ENCODE assay signal across 28 cellular contexts in genomic region chr3:50203113-50203852, GRCh38. TPM values are rescaled to one million over a fixed set of nuclear protein-coding genes. Genes with fewer than 3 reads are reported as not detected.
A peak's percentile ranks its signal among the peaks of the same experiment; 100 is the strongest.
DNase-seq lines count a peak whose midpoint lies in the region; ATAC-seq and TF ChIP-seq lines count a peak whose summit lies in the region.
"Had no signal": no experiment of that assay in that cellular context is flagged by ENCODE, and none has a peak within 500 bp of the region (broad histone marks: within the 10 kb centered on the region; RNA-seq: fewer than 3 reads in every experiment).

No MANE protein-coding gene starts in this region.

- no peak for TF ChIP-seq RAD21 in IMR-90 (IDR thresholded peaks at IDR 0.05; ENCODE audit: low read length)

- no peak overlapping the region for H3K18ac ChIP-seq in IMR-90 (ENCODE audit: low read depth, low read length)

- no peak overlapping the region for H2BK20ac ChIP-seq in IMR-90 (ENCODE audit: low read depth, low read length)

- H3K27me3 ChIP-seq in IMR-90 (ENCODE audit: control insufficient read depth, insufficient read depth, low read length): peaks cover 63% of the 10 kb centered on the region
- H3K27me3 ChIP-seq in CD4-positive, alpha-beta memory T cell (ENCODE audit: insufficient read depth, low read length): peaks cover 23% of the 10 kb centered on the region
- H3K27me3 ChIP-seq in psoas muscle (ENCODE audit: insufficient read depth in 3 of 3, low read length in 2 of 3): peaks cover 0 to 3% (median 0%) of the 10 kb centered on the region in 3 donors
- H3K27me3 ChIP-seq: gastrocnemius medialis had no signal

- H3K4me3 Mint-ChIP-seq in neural crest cell: peak overlapping the region; percentile 56
- no peak overlapping the region for H3K4me3 Mint-ChIP-seq in CD4-positive, alpha-beta memory T cell
- H3K4me3 Mint-ChIP-seq: activated CD8-positive, alpha-beta T cell treated with anti-CD3 and anti-CD28 coated beads, Interleukin-2, amount 10 ng/mL, durations not matched to agents 7 days and 5 days; activated naive CD4-positive, alpha-beta T cell treated with anti-CD3 and anti-CD28 coated beads, Interleukin-2, amount 10 ng/mL, durations not matched to agents 7 days and 5 days; activated T-helper 17 cell treated with anti-CD3 and anti-CD28 coated beads, Interleukin-2, amount 50 U/mL, for 72 hours; stimulated activated effector memory CD8-positive, alpha-beta T cell treated with anti-CD3 and anti-CD28 coated beads, Interleukin-12 subunit alpha, Interleukin-12 subunit beta, amount 100 ng/mL, for 72 hours; T-helper 1 cell treated with Interleukin-12 subunit alpha and Interleukin-12 subunit beta and Interleukin-4 antibody, amounts not matched to agents 30 μg/mL and 1 μg/mL, for 36 hours had no signal

- no peak overlapping the region for H3K4me2 ChIP-seq in IMR-90 (ENCODE audit: low read depth, low read length)
- H3K4me2 ChIP-seq: SK-N-SH had no signal

- H3K56ac ChIP-seq in IMR-90 (ENCODE audit: extremely low read depth, insufficient read depth, low read length): no peak overlapping the region

- no peak overlapping the region for H3K27ac Mint-ChIP-seq in neural crest cell (ENCODE audit: unreplicated experiment)
- H3K27ac Mint-ChIP-seq in CD4-positive, alpha-beta memory T cell: no peak overlapping the region
- H3K27ac Mint-ChIP-seq: activated CD8-positive, alpha-beta T cell treated with anti-CD3 and anti-CD28 coated beads, Interleukin-2, amount 10 ng/mL, durations not matched to agents 7 days and 5 days; activated naive CD4-positive, alpha-beta T cell treated with anti-CD3 and anti-CD28 coated beads, Interleukin-2, amount 10 ng/mL, durations not matched to agents 7 days and 5 days; activated T-helper 17 cell treated with anti-CD3 and anti-CD28 coated beads, Interleukin-2, amount 50 U/mL, for 72 hours; stimulated activated effector memory CD8-positive, alpha-beta T cell treated with anti-CD3 and anti-CD28 coated beads, Interleukin-12 subunit alpha, Interleukin-12 subunit beta, amount 100 ng/mL, for 72 hours; T-helper 1 cell treated with Interleukin-12 subunit alpha and Interleukin-12 subunit beta and Interleukin-4 antibody, amounts not matched to agents 30 μg/mL and 1 μg/mL, for 36 hours had no signal

- no peak overlapping the region for H2BK5ac ChIP-seq in IMR-90 (ENCODE audit: low read depth, low read length, poor library complexity, severe bottlenecking)

- dilution Hi-C loops in IMR-90 (cut with HindIII; ENCODE audit: low sequenced_read_pairs, unreplicated experiment): no loop called here

- no peaks in the 10 kb centered on the region for H3K79me1 ChIP-seq in IMR-90 (ENCODE audit: low read depth in 1 of 2, low read length in 2 of 2)

- no peak overlapping the region for H3K4ac ChIP-seq in IMR-90 (ENCODE audit: low read depth, low read length)

- H4K8ac ChIP-seq in IMR-90 (ENCODE audit: low read depth in 2 of 2, low read length in 2 of 2): no peak overlapping the region

- peaks cover 9% of the 10 kb centered on the region for H3K4me1 Mint-ChIP-seq in neural crest cell
- H3K4me1 Mint-ChIP-seq in CD4-positive, alpha-beta memory T cell: peaks cover 0 to 4% (median under 1%) of the 10 kb centered on the region in 4 donors
- H3K4me1 Mint-ChIP-seq: activated T-helper 17 cell treated with anti-CD3 and anti-CD28 coated beads, Interleukin-2, amount 50 U/mL, for 72 hours; stimulated activated effector memory CD8-positive, alpha-beta T cell treated with anti-CD3 and anti-CD28 coated beads, Interleukin-12 subunit alpha, Interleukin-12 subunit beta, amount 100 ng/mL, for 72 hours had no signal

- H3K23ac ChIP-seq in IMR-90 (ENCODE audit: low read depth, low read length): no peak overlapping the region

- H3K4me3 ChIP-seq in IMR-90 (ENCODE audit: insufficient read depth, low read depth, low read length) (no peak overlapping the region), psoas muscle (no peak overlapping the region)
- H3K4me3 ChIP-seq in CD4-positive, alpha-beta memory T cell (ENCODE audit: low read length in 2 of 2): no peak overlapping the region
- H3K4me3 ChIP-seq: breast epithelium, gastrocnemius medialis, upper lobe of right lung had no signal

- peaks cover 47% of the 10 kb centered on the region for H3K27me3 Mint-ChIP-seq in neural crest cell (ENCODE audit: low read depth)
- peaks cover 33 to 35% of the 10 kb centered on the region in 2 donors for H3K27me3 Mint-ChIP-seq in CD4-positive, alpha-beta memory T cell

- CTCF ChIA-PET in IMR-90 (lab: Yijun Ruan, JAX): interaction anchor here (0.5 to 1.4 kb wide), 2 partner anchors 23 to 30 kb away, joined by 5 to 6 read pairs; no protein-coding TSS in a partner anchor
- CTCF ChIA-PET in CD4-positive, alpha-beta memory T cell (lab: Charles Lee; ENCODE audit: partially characterized antibody): interaction anchor here (1.2 to 3.4 kb wide), 5 partner anchors 9 to 43 kb away, joined by 3 to 17 read pairs (median 6); partner anchors contain the start of gene GNAT1

- TF ChIP-seq POLR2A in IMR-90 (IDR thresholded peaks at IDR 0.05; ENCODE audit: low read depth, low read length): no peak

- no peak overlapping the region for H3K14ac ChIP-seq in IMR-90 (replicated peaks; ENCODE audit: low read depth, low read length)

- peak; percentile 27 for DNase-seq in COLO668 (lab: John Stamatoyannopoulos, UW; ENCODE audit: unreplicated experiment)
- DNase-seq in IMR-90: no peak
- DNase-seq in fibroblast of peridontal ligament (ENCODE audit: extremely low read depth): peak; percentile 14
- no peak for DNase-seq in neural crest cell (ENCODE audit: low read depth, low spot score)
- no peak for DNase-seq in cerebellar nuclear complex (lab: John Stamatoyannopoulos, UW)
- DNase-seq in cortex of kidney (lab: John Stamatoyannopoulos, UW): no peak
- DNase-seq in CD4-positive, alpha-beta memory T cell: no peak
- no peak for DNase-seq in psoas muscle
- DNase-seq: activated CD4-positive, alpha-beta T cell treated with anti-CD3 and anti-CD28 coated beads for 1 hour; activated CD8-positive, alpha-beta T cell treated with anti-CD3 and anti-CD28 coated beads, Interleukin-2, amount 10 ng/mL, durations not matched to agents 7 days and 5 days; activated naive CD4-positive, alpha-beta T cell treated with anti-CD3 and anti-CD28 coated beads, Interleukin-2, amount 10 ng/mL, durations not matched to agents 7 days and 5 days; DMS79; gastrocnemius medialis; GF-D8; hippocampal formation; NCI-H1694 treated with DMSO at 0.1 percent for 48 hours; NCI-H446 treated with DMSO at 0.1 percent for 48 hours; SK-N-SH; upper lobe of right lung had no signal

- intact Hi-C loops in IMR-90 (cut with micrococcal nuclease): no loop called here
- intact Hi-C loops in CD4-positive, alpha-beta memory T cell (cut with micrococcal nuclease): no loop called here
- intact Hi-C loops in psoas muscle (cut with DNase I): no loop called here

- no peak overlapping the region for H3K9ac ChIP-seq in IMR-90 (ENCODE audit: low read depth, low read length)
- H3K9ac ChIP-seq: SK-N-SH had no signal

- no peak for TF ChIP-seq CTCF in IMR-90 (conservative IDR thresholded peaks at IDR 0.05; ENCODE audit: low read depth, low read length)
- TF ChIP-seq CTCF in neural crest cell (conservative IDR thresholded peaks at IDR 0.05): no peak
- no peak for TF ChIP-seq CTCF in psoas muscle (IDR thresholded peaks at IDR 0.05)

- no peak overlapping the region for H2AK5ac ChIP-seq in IMR-90 (ENCODE audit: low read depth, low read length)

- no CpG with 5 or more reads among the region's 9 CpGs for WGBS in IMR-90 (ENCODE audit: extremely low coverage in 2 of 2, insufficient read length in 1 of 2), 2 experiments
- 55 to 65% (median 61%) methylated on average over 9 of the region's 9 CpGs for WGBS in psoas muscle, 3 donors

- H4K20me1 ChIP-seq in IMR-90 (ENCODE audit: insufficient read depth, low read length): no peaks in the 10 kb centered on the region; the same call in 1 of the 2 replicates

- H4K5ac ChIP-seq in IMR-90 (ENCODE audit: low read depth, low read length): no peak overlapping the region

- H3K9me3 ChIP-seq in IMR-90 (ENCODE audit: control insufficient read depth, insufficient read depth, low read length) (no peaks in the 10 kb centered on the region), psoas muscle (no peaks in the 10 kb centered on the region)
- H3K9me3 ChIP-seq in CD4-positive, alpha-beta memory T cell (ENCODE audit: control insufficient read depth in 1 of 2, low read length in 2 of 2): no peaks in the 10 kb centered on the region
- H3K9me3 ChIP-seq: breast epithelium, gastrocnemius medialis, SK-N-SH, upper lobe of right lung had no signal

- in situ Hi-C loops in IMR-90 (cut with MboI; ENCODE audit: low sequenced_read_pairs): no loop called here

- no peak overlapping the region for H2BK120ac ChIP-seq in IMR-90 (ENCODE audit: low read depth, low read length)

- H3K27ac ChIP-seq in IMR-90 (ENCODE audit: insufficient read depth, low read length) (no peak overlapping the region), psoas muscle (no peak overlapping the region)
- no peak overlapping the region for H3K27ac ChIP-seq in CD4-positive, alpha-beta memory T cell (ENCODE audit: low read depth, low read length)
- H3K27ac ChIP-seq: breast epithelium, RWPE1, upper lobe of right lung had no signal

- H2BK15ac ChIP-seq in IMR-90 (ENCODE audit: low read depth, low read length): no peak overlapping the region

- POLR2A ChIA-PET in IMR-90 (lab: Charles Lee; ENCODE audit: unreplicated experiment): no interaction called here
- POLR2A ChIA-PET in CD4-positive, alpha-beta memory T cell (lab: Charles Lee; ENCODE audit: partially characterized antibody): interaction anchor here (1.3 kb wide), 1 partner anchor 9 kb away, joined by 4 read pairs; no protein-coding TSS in a partner anchor

- peak overlapping the region; percentile 32 for H2AFZ ChIP-seq in IMR-90 (replicated peaks; ENCODE audit: low read length, poor library complexity)

- H4K91ac ChIP-seq in IMR-90 (ENCODE audit: insufficient read depth, low read depth, low read length): no peak overlapping the region

- BruUV-seq in IMR-90 (replicated peaks; lab: Mats Ljungman, UMichigan): no TSS peak

- no peaks in the 10 kb centered on the region for H3K9me3 Mint-ChIP-seq in neural crest cell
- peaks cover 0 to 4% (median 0%) of the 10 kb centered on the region in 8 donors for H3K9me3 Mint-ChIP-seq in CD4-positive, alpha-beta memory T cell
- H3K9me3 Mint-ChIP-seq: activated naive CD4-positive, alpha-beta T cell treated with anti-CD3 and anti-CD28 coated beads, Interleukin-2, amount 10 ng/mL, durations not matched to agents 7 days and 5 days; activated T-helper 17 cell treated with anti-CD3 and anti-CD28 coated beads, Interleukin-2, amount 50 U/mL, for 72 hours; stimulated activated effector memory CD8-positive, alpha-beta T cell treated with anti-CD3 and anti-CD28 coated beads, Interleukin-12 subunit alpha, Interleukin-12 subunit beta, amount 100 ng/mL, for 72 hours; T-helper 1 cell treated with Interleukin-12 subunit alpha and Interleukin-12 subunit beta and Interleukin-4 antibody, amounts not matched to agents 30 μg/mL and 1 μg/mL, for 36 hours had no signal

- no peaks in the 10 kb centered on the region for H3K9me1 ChIP-seq in IMR-90 (ENCODE audit: insufficient read depth, low read length)

- H2AK9ac ChIP-seq in IMR-90 (replicated peaks; ENCODE audit: low read depth, low read length, poor library complexity): no peak overlapping the region

- ATAC-seq in IMR-90 (ENCODE audit: low read depth) (no peak), psoas muscle (no peak)
- ATAC-seq: activated CD8-positive, alpha-beta T cell treated with anti-CD3 and anti-CD28 coated beads, Interleukin-2, amount 10 ng/mL, durations not matched to agents 7 days and 5 days; activated T-helper 17 cell treated with anti-CD3 and anti-CD28 coated beads, Interleukin-2, amount 50 U/mL, for 72 hours; gastrocnemius medialis; stimulated activated effector memory CD8-positive, alpha-beta T cell treated with anti-CD3 and anti-CD28 coated beads, Interleukin-12 subunit alpha, Interleukin-12 subunit beta, amount 100 ng/mL, for 72 hours; upper lobe of right lung had no signal

- H3K36me3 Mint-ChIP-seq in neural crest cell (ENCODE audit: low read depth): no peaks in the 10 kb centered on the region
- H3K36me3 Mint-ChIP-seq in CD4-positive, alpha-beta memory T cell: no peaks in the 10 kb centered on the region
- H3K36me3 Mint-ChIP-seq: activated naive CD4-positive, alpha-beta T cell treated with anti-CD3 and anti-CD28 coated beads, Interleukin-2, amount 10 ng/mL, durations not matched to agents 7 days and 5 days; stimulated activated effector memory CD8-positive, alpha-beta T cell treated with anti-CD3 and anti-CD28 coated beads, Interleukin-12 subunit alpha, Interleukin-12 subunit beta, amount 100 ng/mL, for 72 hours had no signal

- H3K36me3 ChIP-seq in IMR-90 (ENCODE audit: control insufficient read depth, insufficient read depth, low read length) (no peaks in the 10 kb centered on the region), psoas muscle (ENCODE audit: insufficient read depth in 1 of 2, low read depth in 1 of 2) (no peaks in the 10 kb centered on the region)
- no peaks in the 10 kb centered on the region for H3K36me3 ChIP-seq in CD4-positive, alpha-beta memory T cell (ENCODE audit: insufficient read depth, low read length)
- H3K36me3 ChIP-seq: breast epithelium, gastrocnemius medialis, upper lobe of right lung had no signal

- H3K4me1 ChIP-seq in IMR-90 (ENCODE audit: control insufficient read depth, insufficient read depth, low read length) (peaks cover 2% of the 10 kb centered on the region; the same call in 1 of the 2 replicates), psoas muscle (peaks cover 12% of the 10 kb centered on the region)
- peaks cover 13% of the 10 kb centered on the region for H3K4me1 ChIP-seq in CD4-positive, alpha-beta memory T cell (ENCODE audit: insufficient read depth, low read length)

RNA-seq across cellular contexts. Expression of gene SLC38A3, which starts 1.8 kb away (rescaled TPM):
- 0.36 TPM in 1 of 2 replicates, not detected in the other for total RNA-seq in IMR-90 (2012; rRNA removed)
- polyA plus RNA-seq in IMR-90 (2012; rRNA removed): 0.12 and 0.36 TPM in 2 replicates
- 0.04 and 0.15 TPM in 2 replicates for polyA plus RNA-seq in IMR-90 (2012; cell fraction: cytosol; rRNA removed)
- 0.37 and 0.78 TPM in 2 replicates for polyA plus RNA-seq in IMR-90 (2012; cell fraction: nucleus; rRNA removed; ENCODE audit: low replicate concordance)
- total RNA-seq in neural crest cell: 1.8 and 2.7 TPM in 2 replicates
- total RNA-seq in CD4-positive, alpha-beta memory T cell: not detected
- not detected for polyA plus RNA-seq in CD4-positive, alpha-beta memory T cell
- total RNA-seq in psoas muscle: 10 to 100 TPM in 1 of 4 donors, 1 to 10 TPM in 3; 1.7 to 12.7 (median 5.4) TPM
- 1 to 10 TPM in 2 of 3 donors, under 1 TPM in 1; 0.12 to 4.5 (median 1.3) TPM for polyA plus RNA-seq in psoas muscle
- total RNA-seq: activated CD8-positive, alpha-beta T cell treated with anti-CD3 and anti-CD28 coated beads, Interleukin-2, amount 10 ng/mL, durations not matched to agents 7 days and 5 days; upper lobe of right lung had no signal

RNA-seq across cellular contexts. Expression of gene GNAT1, which starts 11.9 kb away (rescaled TPM):
- total RNA-seq in IMR-90 (2012; rRNA removed) (not detected in 2 replicates), neural crest cell (not detected in 2 replicates), psoas muscle (not detected)
- polyA plus RNA-seq in IMR-90 (2012; rRNA removed) (0.04 TPM in 1 of 2 replicates, not detected in the other), psoas muscle (not detected)
- not detected in 2 replicates for polyA plus RNA-seq in IMR-90 (2012; cell fraction: cytosol; rRNA removed)
- 0.08 and 0.13 TPM in 2 replicates for polyA plus RNA-seq in IMR-90 (2012; cell fraction: nucleus; rRNA removed; ENCODE audit: low replicate concordance)
- not detected for total RNA-seq in CD4-positive, alpha-beta memory T cell
- not detected for polyA plus RNA-seq in CD4-positive, alpha-beta memory T cell
- total RNA-seq: activated CD8-positive, alpha-beta T cell treated with anti-CD3 and anti-CD28 coated beads, Interleukin-2, amount 10 ng/mL, durations not matched to agents 7 days and 5 days; activated T-helper 17 cell treated with anti-CD3 and anti-CD28 coated beads, Interleukin-2, amount 50 U/mL, for 72 hours; breast epithelium; gastrocnemius medialis; mucosa of gallbladder; posterior vena cava; upper lobe of right lung had no signal
- polyA plus RNA-seq: BJ, endothelial cell of umbilical vein, SK-N-SH had no signal

RNA-seq across cellular contexts. Expression of gene GNAI2, which starts 32.7 kb away (rescaled TPM):
- total RNA-seq in IMR-90 (2012; rRNA removed) (816 and 867 TPM in 2 replicates), neural crest cell (176 and 190 TPM in 2 replicates), psoas muscle (10 to 100 TPM; 55.5 to 93.9 (median 74.8) TPM)
- polyA plus RNA-seq in IMR-90 (2012; rRNA removed) (1,079 and 1,150 TPM in 2 replicates), psoas muscle (10 to 100 TPM; 39.4 to 57.6 (median 50.7) TPM)
- polyA plus RNA-seq in IMR-90 (2012; cell fraction: cytosol; rRNA removed): 411 and 787 TPM in 2 replicates
- polyA plus RNA-seq in IMR-90 (2012; cell fraction: nucleus; rRNA removed; ENCODE audit: low replicate concordance): 281 and 349 TPM in 2 replicates
- 100 to 1,000 TPM; 292 to 300 TPM for total RNA-seq in CD4-positive, alpha-beta memory T cell
- 100 to 1,000 TPM; 532 to 615 TPM for polyA plus RNA-seq in CD4-positive, alpha-beta memory T cell

RNA-seq across cellular contexts. Expression of gene SEMA3F, which starts 48.2 kb away (rescaled TPM):
- total RNA-seq in IMR-90 (2012; rRNA removed): 7.3 and 9.2 TPM in 2 replicates
- polyA plus RNA-seq in IMR-90 (2012; rRNA removed): 23.3 and 26.7 TPM in 2 replicates
- 18.0 and 30.3 TPM in 2 replicates for polyA plus RNA-seq in IMR-90 (2012; cell fraction: cytosol; rRNA removed)
- polyA plus RNA-seq in IMR-90 (2012; cell fraction: nucleus; rRNA removed; ENCODE audit: low replicate concordance): 18.6 and 46.8 TPM in 2 replicates
- 4.2 and 5.8 TPM in 2 replicates for total RNA-seq in neural crest cell
- total RNA-seq in CD4-positive, alpha-beta memory T cell: not detected
- not detected for polyA plus RNA-seq in CD4-positive, alpha-beta memory T cell
- total RNA-seq in psoas muscle: 10 to 100 TPM in 3 of 4 donors, 1 to 10 TPM in 1; 7.0 to 13.7 (median 12.3) TPM
- polyA plus RNA-seq in psoas muscle: 1 to 10 TPM; 4.7 to 7.6 (median 6.8) TPM
- total RNA-seq: activated CD8-positive, alpha-beta T cell treated with anti-CD3 and anti-CD28 coated beads, Interleukin-2, amount 10 ng/mL, durations not matched to agents 7 days and 5 days had no signal

Comparison
In these comparisons a context has a peak if more than half of its experiments do, and no peak if none do; other contexts are left out.
1. DNase-seq: peak in COLO668 (single experiment) and fibroblast of peridontal ligament (single experiment); none in IMR-90 (single experiment), neural crest cell (single experiment), cerebellar nuclear complex (0 of 2), cortex of kidney (single experiment), CD4-positive, alpha-beta memory T cell (0 of 5) and psoas muscle (0 of 2).